ENCODE assay signal across 8 cellular contexts in the genomic region with DNA sequence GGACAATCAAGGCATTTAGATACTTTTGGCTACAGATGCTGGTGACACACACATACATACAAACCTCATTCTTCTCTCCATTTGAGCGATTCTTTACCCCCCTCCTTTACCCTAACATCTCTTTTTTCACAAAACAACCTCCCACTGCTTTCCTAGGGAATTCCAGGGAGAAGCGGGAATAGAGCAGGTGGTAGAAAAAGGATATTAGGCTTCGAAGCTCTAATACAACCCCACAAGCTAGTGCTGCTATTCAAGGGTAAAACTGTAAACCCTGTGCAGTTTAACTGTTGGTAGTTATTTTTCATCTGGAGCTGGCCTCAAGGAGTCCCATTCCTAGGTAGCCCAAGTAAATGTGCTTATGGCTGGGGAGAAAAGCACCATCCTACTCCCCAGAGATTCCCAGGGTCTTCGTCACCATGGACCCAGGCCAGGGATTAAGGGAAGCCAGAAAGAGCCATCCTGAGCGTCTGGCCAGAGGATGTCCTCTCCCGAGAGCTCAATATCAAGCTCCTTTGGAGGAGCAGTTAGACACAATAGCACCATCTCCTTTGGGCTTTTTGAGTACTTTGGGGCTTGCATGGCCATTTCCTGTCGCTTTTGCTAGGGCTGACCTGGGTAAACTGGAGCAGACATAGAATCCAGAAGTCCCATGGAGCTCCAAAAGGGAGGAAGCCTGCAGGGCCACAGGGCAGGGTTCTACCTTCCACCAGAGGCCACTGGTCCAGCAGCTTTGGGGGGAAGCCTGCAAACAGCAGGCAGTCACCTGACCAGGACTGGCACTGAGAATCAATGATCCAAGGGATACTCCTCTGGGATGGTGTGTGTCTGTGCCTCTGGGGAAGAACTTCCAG. TPM values are rescaled to one million over a fixed set of nuclear protein-coding genes. Genes with fewer than 3 reads are reported as not detected.
DNase-seq lines count a peak whose midpoint lies in the region; ATAC-seq and TF ChIP-seq lines count a peak whose summit lies in the region.

No MANE protein-coding gene starts in this region.

- peak overlapping the region; percentile 91 for H3K4me3 Mint-ChIP-seq in activated CD8-positive, alpha-beta T cell treated with anti-CD3 and anti-CD28 coated beads, Interleukin-2, amount 10 ng/mL, durations not matched to agents 7 days and 5 days

- H3K4me3 ChIP-seq in GM12864 (ENCODE audit: low read depth, low read length) (peak overlapping the region; percentile 69), skeletal muscle tissue (ENCODE audit: low read length in 3 of 3) (peak overlapping the region; percentile 39 to 98 (median 62))

- H3K4me1 ChIP-seq in skeletal muscle tissue (ENCODE audit: control insufficient read depth in 3 of 3, insufficient read depth in 3 of 3, low read length in 3 of 3): peaks cover 18 to 37% (median 31%) of the 10 kb centered on the region in 3 donors

- CTCF ChIA-PET in activated CD8-positive, alpha-beta T cell treated with anti-CD3 and anti-CD28 coated beads, Interleukin-2, amount 10 ng/mL, durations not matched to agents 7 days and 5 days (lab: Charles Lee): interaction anchor here (0.7 to 11.4 kb wide), 32 partner anchors 9 to 504 kb away, joined by 3 to 171 read pairs (median 7); no protein-coding TSS in a partner anchor

- H3K4me1 Mint-ChIP-seq in activated CD8-positive, alpha-beta T cell treated with anti-CD3 and anti-CD28 coated beads, Interleukin-2, amount 10 ng/mL, durations not matched to agents 7 days and 5 days (ENCODE audit: low read depth): peaks cover 57% of the 10 kb centered on the region

- no peaks in the 10 kb centered on the region for H3K9me3 Mint-ChIP-seq in activated CD8-positive, alpha-beta T cell treated with anti-CD3 and anti-CD28 coated beads, Interleukin-2, amount 10 ng/mL, durations not matched to agents 7 days and 5 days (ENCODE audit: insufficient read depth)

- POLR2A ChIA-PET in activated CD8-positive, alpha-beta T cell treated with anti-CD3 and anti-CD28 coated beads, Interleukin-2, amount 10 ng/mL, durations not matched to agents 7 days and 5 days (lab: Charles Lee): interaction anchor here (0.6 to 4.6 kb wide), 14 partner anchors 25 to 1271 kb away, joined by 3 to 36 read pairs (median 4); a partner anchor contains a TSS

- ATAC-seq in activated CD8-positive, alpha-beta T cell treated with anti-CD3 and anti-CD28 coated beads, Interleukin-2, amount 10 ng/mL, durations not matched to agents 7 days and 5 days: no peak
- ATAC-seq in GM18873 (IDR thresholded peaks at IDR 0.05; ENCODE audit: low FRiP score, unreplicated experiment): no peak
- ATAC-seq in GM21360 (IDR thresholded peaks at IDR 0.05; ENCODE audit: unreplicated experiment): no peak

- H3K27ac Mint-ChIP-seq in activated CD8-positive, alpha-beta T cell treated with anti-CD3 and anti-CD28 coated beads, Interleukin-2, amount 10 ng/mL, durations not matched to agents 7 days and 5 days: peak overlapping the region; percentile 95

- H3K27me3 ChIP-seq in skeletal muscle tissue (ENCODE audit: control insufficient read depth in 3 of 3, insufficient read depth in 3 of 3, low read length in 3 of 3): no peaks in the 10 kb centered on the region

- H3K9ac ChIP-seq in skeletal muscle tissue (ENCODE audit: low read depth in 1 of 3, low read length in 3 of 3): peak overlapping the region; percentile 1 to 64 (median 51)

- H3K36me3 Mint-ChIP-seq in activated CD8-positive, alpha-beta T cell treated with anti-CD3 and anti-CD28 coated beads, Interleukin-2, amount 10 ng/mL, durations not matched to agents 7 days and 5 days (ENCODE audit: low read depth): peaks cover 28% of the 10 kb centered on the region

- no peaks in the 10 kb centered on the region for H3K9me3 ChIP-seq in skeletal muscle tissue (ENCODE audit: control insufficient read depth in 3 of 3, low read length in 3 of 3)

- H3K27ac ChIP-seq in skeletal muscle tissue (ENCODE audit: low read depth, low read length): peak overlapping the region; percentile 74

- DNase-seq in GM12864 (ENCODE audit: low read depth): no peak
- DNase-seq in activated CD8-positive, alpha-beta T cell treated with anti-CD3 and anti-CD28 coated beads, Interleukin-2, amount 10 ng/mL, durations not matched to agents 7 days and 5 days: no peak
- peak; percentile 49 for DNase-seq in glomerular visceral epithelial cell (ENCODE audit: extremely low spot score)
- DNase-seq in NCI-H526 (lab: John Stamatoyannopoulos, UW): no peak
- no peak for DNase-seq in iPS-NIHi11 (ENCODE audit: low spot score)

- no peaks in the 10 kb centered on the region for H3K36me3 ChIP-seq in skeletal muscle tissue (ENCODE audit: control insufficient read depth in 3 of 3, insufficient read depth in 3 of 3, low read length in 3 of 3)

- TF ChIP-seq CTCF in GM12864 (IDR thresholded peaks at IDR 0.05; ENCODE audit: low read depth, low read length, missing control alignments): no peak

- H3K27me3 Mint-ChIP-seq in activated CD8-positive, alpha-beta T cell treated with anti-CD3 and anti-CD28 coated beads, Interleukin-2, amount 10 ng/mL, durations not matched to agents 7 days and 5 days (ENCODE audit: low read depth): no peaks in the 10 kb centered on the region

RNA-seq across cellular contexts. Expression of a gene that starts 3.1 kb away (rescaled TPM):
- 10 to 100 TPM; 14.7 to 15.5 TPM for total RNA-seq in activated CD8-positive, alpha-beta T cell treated with anti-CD3 and anti-CD28 coated beads, Interleukin-2, amount 10 ng/mL, durations not matched to agents 7 days and 5 days
- total RNA-seq in skeletal muscle tissue: 5.2 TPM

RNA-seq across cellular contexts. Expression of a gene that starts 49.8 kb away (rescaled TPM):
- total RNA-seq in activated CD8-positive, alpha-beta T cell treated with anti-CD3 and anti-CD28 coated beads, Interleukin-2, amount 10 ng/mL, durations not matched to agents 7 days and 5 days: 10 to 100 TPM; 35.7 to 37.5 TPM
- total RNA-seq in skeletal muscle tissue: 20.4 TPM

RNA-seq across cellular contexts. Expression of a gene that starts 49.9 kb away (rescaled TPM):
- total RNA-seq in activated CD8-positive, alpha-beta T cell treated with anti-CD3 and anti-CD28 coated beads, Interleukin-2, amount 10 ng/mL, durations not matched to agents 7 days and 5 days: 10 to 100 TPM in 1 of 2 experiments, 1 to 10 TPM in 1; 9.4 to 10.3 TPM
- 7.3 TPM for total RNA-seq in skeletal muscle tissue
